Comparison of ENCODE assay signal across 2 cellular contexts in genomic region chr1:205629751-205630150, GRCh38.
TF ChIP-seq lines count a peak whose summit lies in the region.

No MANE protein-coding gene starts in this region.

TF ChIP-seq in SK-N-SH, 30 proteins besides CTCF, POLR2A, EP300 and RAD21 (continued from another document):
- TF ChIP-seq ZBTB33 (IDR thresholded peaks at IDR 0.05; ENCODE audit: borderline replicate concordance, low read depth) (no peak), POLR2AphosphoS5 (IDR thresholded peaks at IDR 0.05; ENCODE audit: low read depth, low read length) (no peak), USF1 (IDR thresholded peaks at IDR 0.05; ENCODE audit: borderline replicate concordance, low read depth) (no peak), MAX (IDR thresholded peaks at IDR 0.05; ENCODE audit: low read depth) (no peak), JUND (IDR thresholded peaks at IDR 0.05) (no peak), SMC3 (IDR thresholded peaks at IDR 0.05; ENCODE audit: low read depth, low read length) (no peak), FOSL2 (IDR thresholded peaks at IDR 0.05; ENCODE audit: borderline replicate concordance, low read depth) (no peak), CHD2 (IDR thresholded peaks at IDR 0.05; ENCODE audit: low read length, partially characterized antibody) (no peak), IRF3 (IDR thresholded peaks at IDR 0.05; ENCODE audit: low read depth, low read length) (no peak), MEF2A (IDR thresholded peaks at IDR 0.05; ENCODE audit: borderline replicate concordance, low read depth) (no peak)

TF ChIP-seq in SK-N-SH treated with all-trans-retinoic acid at 6 μM for 48 hours, 23 proteins besides CTCF, POLR2A, EP300 and RAD21 (continued from another document):
- TF ChIP-seq CSRNP3 (CRISPR knock-in tag; IDR thresholded peaks at IDR 0.05), result no peak
- TF ChIP-seq POU6F1 (CRISPR knock-in tag; IDR thresholded peaks at IDR 0.05; ENCODE audit: borderline replicate concordance, low read depth), result no peak
- no peak for TF ChIP-seq PATZ1 (CRISPR knock-in tag; IDR thresholded peaks at IDR 0.05; ENCODE audit: borderline replicate concordance)
- TF ChIP-seq ARNTL (CRISPR knock-in tag; IDR thresholded peaks at IDR 0.05; ENCODE audit: borderline replicate concordance, low read depth), result no peak
